In the genomic region with DNA sequence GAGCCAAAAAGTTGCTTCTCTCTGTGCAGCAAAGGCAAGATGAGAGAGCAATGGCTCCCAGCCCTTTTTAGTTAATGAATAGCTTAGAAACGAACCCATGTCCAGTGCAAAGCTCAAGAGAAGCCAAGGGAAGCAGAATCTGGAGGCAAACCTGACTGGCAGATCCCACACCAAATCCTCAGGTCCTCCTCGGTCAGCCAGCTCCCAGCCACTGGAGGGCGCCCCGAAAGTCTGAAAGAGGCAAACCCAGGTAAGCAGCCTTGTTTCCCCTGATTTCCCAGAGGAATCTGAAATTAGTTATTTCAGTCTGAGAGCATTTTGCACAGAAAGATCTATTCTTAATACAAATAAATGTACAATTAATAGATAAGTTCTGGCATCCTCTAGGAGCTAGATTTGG, we compare ENCODE assay signal across 1 cellular context.
TF ChIP-seq lines count a peak whose summit lies in the region.

No MANE protein-coding gene starts in this region.

TF ChIP-seq in GM12878, 131 proteins besides CTCF, POLR2A, EP300 and RAD21 (continued from another document):
- TF ChIP-seq, protein P1, sequence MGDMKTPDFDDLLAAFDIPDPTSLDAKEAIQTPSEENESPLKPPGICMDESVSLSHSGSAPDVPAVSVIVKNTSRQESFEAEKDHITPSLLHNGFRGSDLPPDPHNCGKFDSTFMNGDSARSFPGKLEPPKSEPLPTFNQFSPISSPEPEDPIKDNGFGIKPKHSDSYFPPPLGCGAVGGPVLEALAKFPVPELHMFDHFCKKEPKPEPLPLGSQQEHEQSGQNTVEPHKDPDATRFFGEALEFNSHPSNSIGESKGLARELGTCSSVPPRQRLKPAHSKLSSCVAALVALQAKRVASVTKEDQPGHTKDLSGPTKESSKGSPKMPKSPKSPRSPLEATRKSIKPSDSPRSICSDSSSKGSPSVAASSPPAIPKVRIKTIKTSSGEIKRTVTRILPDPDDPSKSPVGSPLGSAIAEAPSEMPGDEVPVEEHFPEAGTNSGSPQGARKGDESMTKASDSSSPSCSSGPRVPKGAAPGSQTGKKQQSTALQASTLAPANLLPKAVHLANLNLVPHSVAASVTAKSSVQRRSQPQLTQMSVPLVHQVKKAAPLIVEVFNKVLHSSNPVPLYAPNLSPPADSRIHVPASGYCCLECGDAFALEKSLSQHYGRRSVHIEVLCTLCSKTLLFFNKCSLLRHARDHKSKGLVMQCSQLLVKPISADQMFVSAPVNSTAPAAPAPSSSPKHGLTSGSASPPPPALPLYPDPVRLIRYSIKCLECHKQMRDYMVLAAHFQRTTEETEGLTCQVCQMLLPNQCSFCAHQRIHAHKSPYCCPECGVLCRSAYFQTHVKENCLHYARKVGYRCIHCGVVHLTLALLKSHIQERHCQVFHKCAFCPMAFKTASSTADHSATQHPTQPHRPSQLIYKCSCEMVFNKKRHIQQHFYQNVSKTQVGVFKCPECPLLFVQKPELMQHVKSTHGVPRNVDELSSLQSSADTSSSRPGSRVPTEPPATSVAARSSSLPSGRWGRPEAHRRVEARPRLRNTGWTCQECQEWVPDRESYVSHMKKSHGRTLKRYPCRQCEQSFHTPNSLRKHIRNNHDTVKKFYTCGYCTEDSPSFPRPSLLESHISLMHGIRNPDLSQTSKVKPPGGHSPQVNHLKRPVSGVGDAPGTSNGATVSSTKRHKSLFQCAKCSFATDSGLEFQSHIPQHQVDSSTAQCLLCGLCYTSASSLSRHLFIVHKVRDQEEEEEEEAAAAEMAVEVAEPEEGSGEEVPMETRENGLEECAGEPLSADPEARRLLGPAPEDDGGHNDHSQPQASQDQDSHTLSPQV (IDR thresholded peaks at IDR 0.05), result no peak
- TF ChIP-seq TCF12 (IDR thresholded peaks at IDR 0.05; ENCODE audit: low read depth, low read length) (no peak), POU2F2 (IDR thresholded peaks at IDR 0.05; ENCODE audit: borderline replicate concordance, low read depth, low read length) (no peak), BCL11A (IDR thresholded peaks at IDR 0.05; ENCODE audit: low read depth, low read length) (no peak), IKZF2 (IDR thresholded peaks at IDR 0.05) (no peak), FOXM1 (IDR thresholded peaks at IDR 0.05; ENCODE audit: low read depth, low read length) (no peak), ASH2L (IDR thresholded peaks at IDR 0.05; ENCODE audit: borderline replicate concordance, low read depth) (no peak)
- TF ChIP-seq, protein P2, sequence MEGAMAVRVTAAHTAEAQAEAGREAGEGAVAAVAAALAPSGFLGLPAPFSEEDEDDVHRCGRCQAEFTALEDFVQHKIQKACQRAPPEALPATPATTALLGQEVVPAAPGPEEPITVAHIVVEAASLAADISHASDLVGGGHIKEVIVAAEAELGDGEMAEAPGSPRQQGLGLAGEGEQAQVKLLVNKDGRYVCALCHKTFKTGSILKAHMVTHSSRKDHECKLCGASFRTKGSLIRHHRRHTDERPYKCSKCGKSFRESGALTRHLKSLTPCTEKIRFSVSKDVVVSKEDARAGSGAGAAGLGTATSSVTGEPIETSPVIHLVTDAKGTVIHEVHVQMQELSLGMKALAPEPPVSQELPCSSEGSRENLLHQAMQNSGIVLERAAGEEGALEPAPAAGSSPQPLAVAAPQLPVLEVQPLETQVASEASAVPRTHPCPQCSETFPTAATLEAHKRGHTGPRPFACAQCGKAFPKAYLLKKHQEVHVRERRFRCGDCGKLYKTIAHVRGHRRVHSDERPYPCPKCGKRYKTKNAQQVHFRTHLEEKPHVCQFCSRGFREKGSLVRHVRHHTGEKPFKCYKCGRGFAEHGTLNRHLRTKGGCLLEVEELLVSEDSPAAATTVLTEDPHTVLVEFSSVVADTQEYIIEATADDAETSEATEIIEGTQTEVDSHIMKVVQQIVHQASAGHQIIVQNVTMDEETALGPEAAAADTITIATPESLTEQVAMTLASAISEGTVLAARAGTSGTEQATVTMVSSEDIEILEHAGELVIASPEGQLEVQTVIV (IDR thresholded peaks at IDR 0.05; ENCODE audit: borderline replicate concordance, partially characterized antibody), result no peak
TF ChIP-seq in GM12878: peak in this region for 0.
